Comparison of ENCODE assay signal across 31 cellular contexts in genomic region chr13:93517658-93518057, GRCh38.
DNase-seq lines count a peak whose midpoint lies in the region; ATAC-seq, FAIRE-seq and TF ChIP-seq lines count a peak whose summit lies in the region.
"Had no signal": no experiment of that assay in that cellular context is flagged by ENCODE, and none has a peak within 500 bp of the region (broad histone marks: within the 10 kb centered on the region; RNA-seq: fewer than 3 reads in every experiment).

No MANE protein-coding gene starts in this region.

- H3K79me1 ChIP-seq in IMR-90 (ENCODE audit: low read depth in 1 of 2, low read length in 2 of 2): no peaks in the 10 kb centered on the region

- intact Hi-C loops in HepG2 (cut with micrococcal nuclease; ENCODE audit: unreplicated experiment): no loop called here
- intact Hi-C loops in right lobe of liver (cut with DNase I): no loop called here
- intact Hi-C loops in IMR-90 (cut with micrococcal nuclease): no loop called here
- intact Hi-C loops in heart right ventricle (cut with DNase I): no loop called here

- H3K14ac ChIP-seq in IMR-90 (replicated peaks; ENCODE audit: low read depth, low read length): no peak overlapping the region

- H3K56ac ChIP-seq in IMR-90 (ENCODE audit: extremely low read depth, insufficient read depth, low read length): no peak overlapping the region

- in situ Hi-C loops in HepG2 (cut with HindIII; ENCODE audit: extremely low pct_ligation_motif_present, low pct_unique_long_range_greater_than_20kb): no loop called here
- in situ Hi-C loops in IMR-90 (cut with MboI; ENCODE audit: low sequenced_read_pairs): no loop called here

- TF ChIP-seq EP300 in HepG2 (IDR thresholded peaks at IDR 0.05; ENCODE audit: low read depth in 2 of 2, low read length in 2 of 2): no peak
- TF ChIP-seq EP300 in HepG2 (CRISPR knock-in tag; IDR thresholded peaks at IDR 0.05; ENCODE audit: borderline replicate concordance): no peak
- no peak for TF ChIP-seq EP300 in A549 (IDR thresholded peaks at IDR 0.05)

- no peaks in the 10 kb centered on the region for H3K9me3 ChIP-seq in HepG2 (ENCODE audit: low read length)
- no peaks in the 10 kb centered on the region for H3K9me3 ChIP-seq in right lobe of liver
- H3K9me3 ChIP-seq in A549: no peaks in the 10 kb centered on the region
- no peaks in the 10 kb centered on the region for H3K9me3 ChIP-seq in IMR-90 (ENCODE audit: control insufficient read depth, insufficient read depth, low read length)
- H3K9me3 ChIP-seq in heart right ventricle: no peaks in the 10 kb centered on the region
- H3K9me3 ChIP-seq: BE2C; BLaER1; BLaER1 treated with 17β-estradiol and CSF1 and Interleukin-3, amounts not matched to agents 10 nM and 100 nM; Caco-2 had no signal

- H3K36me3 ChIP-seq in HepG2 (replicated peaks in 1 of 2; ENCODE audit: control insufficient read depth in 1 of 2, insufficient read depth in 2 of 2, low read length in 2 of 2): no peaks in the 10 kb centered on the region
- no peaks in the 10 kb centered on the region for H3K36me3 ChIP-seq in right lobe of liver
- H3K36me3 ChIP-seq in IMR-90 (ENCODE audit: control insufficient read depth, insufficient read depth, low read length): no peaks in the 10 kb centered on the region
- no peaks in the 10 kb centered on the region for H3K36me3 ChIP-seq in heart right ventricle
- H3K36me3 ChIP-seq: BE2C; BLaER1; BLaER1 treated with 17β-estradiol and CSF1 and Interleukin-3, amounts not matched to agents 10 nM and 100 nM had no signal

- ATAC-seq in HepG2: no peak
- ATAC-seq in right lobe of liver: no peak
- no peak for ATAC-seq in A549
- no peak for ATAC-seq in IMR-90 (ENCODE audit: low read depth)
- ATAC-seq in heart right ventricle: no peak
- ATAC-seq: CD8-positive, alpha-beta T cell had no signal

- H3K4ac ChIP-seq in IMR-90 (ENCODE audit: low read depth, low read length): no peak overlapping the region

- no peak overlapping the region for H2AK5ac ChIP-seq in IMR-90 (ENCODE audit: low read depth, low read length)

- H3K4me2 ChIP-seq in HepG2 (ENCODE audit: low read depth, low read length): no peak overlapping the region
- H3K4me2 ChIP-seq in A549: no peak overlapping the region
- H3K4me2 ChIP-seq in IMR-90 (ENCODE audit: low read depth, low read length): no peak overlapping the region
- H3K4me2 ChIP-seq: BLaER1; BLaER1 treated with 17β-estradiol and CSF1 and Interleukin-3, amounts not matched to agents 10 nM and 100 nM had no signal

- TF ChIP-seq RAD21 in HepG2 (CRISPR knock-in tag; IDR thresholded peaks at IDR 0.05) (no peak), A549 (conservative IDR thresholded peaks at IDR 0.05 in 1 of 2, IDR thresholded peaks at IDR 0.05 in 1 of 2) (no peak), IMR-90 (IDR thresholded peaks at IDR 0.05; ENCODE audit: low read length) (no peak)

- no peak overlapping the region for H3K4me3 ChIP-seq in HepG2 (replicated peaks in 1 of 3; ENCODE audit: insufficient read depth in 1 of 3, low read depth in 2 of 3, low read length in 3 of 3)
- H3K4me3 ChIP-seq in right lobe of liver: no peak overlapping the region
- no peak overlapping the region for H3K4me3 ChIP-seq in A549
- no peak overlapping the region for H3K4me3 ChIP-seq in IMR-90 (ENCODE audit: insufficient read depth, low read depth, low read length)
- no peak overlapping the region for H3K4me3 ChIP-seq in heart right ventricle
- H3K4me3 ChIP-seq: BLaER1; BLaER1 treated with 17β-estradiol and CSF1 and Interleukin-3, amounts not matched to agents 10 nM and 100 nM had no signal

- dilution Hi-C loops in IMR-90 (cut with HindIII; ENCODE audit: low sequenced_read_pairs, unreplicated experiment): no loop called here

- BruUV-seq in HepG2 (replicated peaks; lab: Mats Ljungman, UMichigan) (no TSS peak), IMR-90 (replicated peaks; lab: Mats Ljungman, UMichigan) (no TSS peak)

- FAIRE-seq in HepG2 (lab: Jason Lieb, UNC) (no peak), A549 (lab: Jason Lieb, UNC) (no peak)
- FAIRE-seq: A204.1 had no signal

- POLR2A ChIA-PET in HepG2 (lab: Yijun Ruan, JAX): no interaction called here
- POLR2A ChIA-PET in A549 (lab: Yijun Ruan, JAX): no interaction called here
- POLR2A ChIA-PET in IMR-90 (lab: Charles Lee; ENCODE audit: unreplicated experiment): no interaction called here

- H3K27ac ChIP-seq in HepG2 (ENCODE audit: extremely low read length, insufficient read depth, low read length) (no peak overlapping the region), right lobe of liver (no peak overlapping the region), A549 (no peak overlapping the region), IMR-90 (ENCODE audit: insufficient read depth, low read length) (no peak overlapping the region), heart right ventricle (no peak overlapping the region)
- H3K27ac ChIP-seq: 22Rv1; BLaER1; BLaER1 treated with 17β-estradiol and CSF1 and Interleukin-3, amounts not matched to agents 10 nM and 100 nM; C4-2B had no signal

- no peak overlapping the region for H2BK15ac ChIP-seq in IMR-90 (ENCODE audit: low read depth, low read length)

- no peak overlapping the region for H2AK9ac ChIP-seq in IMR-90 (replicated peaks; ENCODE audit: low read depth, low read length, poor library complexity)

- TF ChIP-seq POLR2A in HepG2 (IDR thresholded peaks at IDR 0.05; ENCODE audit: insufficient read depth in 1 of 2, low read depth in 2 of 2, low read length in 2 of 2) (no peak), right lobe of liver (IDR thresholded peaks at IDR 0.05) (no peak), A549 (IDR thresholded peaks at IDR 0.05; ENCODE audit: low read length) (no peak), IMR-90 (IDR thresholded peaks at IDR 0.05; ENCODE audit: low read depth, low read length) (no peak)

- no peaks in the 10 kb centered on the region for H3K79me2 ChIP-seq in HepG2 (ENCODE audit: insufficient read depth, low read length)

- H3K23ac ChIP-seq in IMR-90 (ENCODE audit: low read depth, low read length): no peak overlapping the region

- H4K20me1 ChIP-seq in HepG2 (ENCODE audit: insufficient read depth, low read length) (no peaks in the 10 kb centered on the region), IMR-90 (ENCODE audit: insufficient read depth, low read length) (no peaks in the 10 kb centered on the region)
- H4K20me1 ChIP-seq: BLaER1; BLaER1 treated with 17β-estradiol and CSF1 and Interleukin-3, amounts not matched to agents 10 nM and 100 nM had no signal

- H3K4me1 ChIP-seq in HepG2 (ENCODE audit: insufficient read depth, low read length): no peaks in the 10 kb centered on the region
- H3K4me1 ChIP-seq in right lobe of liver: no peaks in the 10 kb centered on the region
- H3K4me1 ChIP-seq in A549: no peaks in the 10 kb centered on the region
- no peaks in the 10 kb centered on the region; the same call in 1 of the 2 replicates for H3K4me1 ChIP-seq in IMR-90 (ENCODE audit: control insufficient read depth, insufficient read depth, low read length)
- no peaks in the 10 kb centered on the region for H3K4me1 ChIP-seq in heart right ventricle
- H3K4me1 ChIP-seq: BLaER1; BLaER1 treated with 17β-estradiol and CSF1 and Interleukin-3, amounts not matched to agents 10 nM and 100 nM; Caco-2 had no signal

- no peak overlapping the region for H3K18ac ChIP-seq in IMR-90 (ENCODE audit: low read depth, low read length)

- H3K9ac ChIP-seq in HepG2 (ENCODE audit: insufficient read depth, low read depth, low read length) (no peak overlapping the region), IMR-90 (ENCODE audit: low read depth, low read length) (no peak overlapping the region)
- H3K9ac ChIP-seq: BLaER1; BLaER1 treated with 17β-estradiol and CSF1 and Interleukin-3, amounts not matched to agents 10 nM and 100 nM had no signal

- no peak overlapping the region for H4K8ac ChIP-seq in IMR-90 (ENCODE audit: low read depth in 2 of 2, low read length in 2 of 2)

- no peak overlapping the region for H2BK5ac ChIP-seq in IMR-90 (ENCODE audit: low read depth, low read length, poor library complexity, severe bottlenecking)

- H2BK120ac ChIP-seq in IMR-90 (ENCODE audit: low read depth, low read length): no peak overlapping the region

- TF ChIP-seq CTCF in HepG2 (CRISPR knock-in tag; IDR thresholded peaks at IDR 0.05) (no peak), right lobe of liver (IDR thresholded peaks at IDR 0.05) (no peak), A549 (IDR thresholded peaks at IDR 0.05) (no peak), IMR-90 (conservative IDR thresholded peaks at IDR 0.05; ENCODE audit: low read depth, low read length) (no peak), heart right ventricle (IDR thresholded peaks at IDR 0.05) (no peak)

- H4K91ac ChIP-seq in IMR-90 (ENCODE audit: insufficient read depth, low read depth, low read length): no peak overlapping the region

- CTCF ChIA-PET in HepG2 (lab: Yijun Ruan, JAX; ENCODE audit: low intra/inter-chr PET ratio, low total read pairs): no interaction called here
- CTCF ChIA-PET in A549 (lab: Yijun Ruan, JAX): no interaction called here
- CTCF ChIA-PET in IMR-90 (lab: Yijun Ruan, JAX): no interaction called here

- no peak overlapping the region for H2AFZ ChIP-seq in HepG2 (ENCODE audit: low read length)
- H2AFZ ChIP-seq in IMR-90 (replicated peaks; ENCODE audit: low read length, poor library complexity): no peak overlapping the region

- no peak for DNase-seq in HepG2 (ENCODE audit: low spot score)
- no peak for DNase-seq in right lobe of liver
- DNase-seq in A549 (ENCODE audit: low read depth in 1 of 2, low spot score in 1 of 2): no peak
- DNase-seq in IMR-90: no peak
- DNase-seq in heart right ventricle: no peak
- no peak for DNase-seq in stimulated activated CD4-positive, alpha-beta T cell treated with anti-CD3 and anti-CD28 coated beads, Interleukin-4, amount 100 ng/mL, for 4 hours
- DNase-seq: 8988T; ACHN; AML-193; BE2C; C1 segment of cervical spinal cord; Caco-2; Calu3; CD4-positive, alpha-beta memory T cell; CD4-positive, alpha-beta T cell; CD4-positive, CD25-positive, alpha-beta regulatory T cell; CD8-positive, alpha-beta memory T cell; CD8-positive, alpha-beta T cell; COR-L47; DMS 273 treated with DMSO at 0.1 percent for 48 hours; DMS153; DMS53; DMS79; DMS79 treated with DMSO at 0.1 percent for 48 hours; DND-41; EL had no signal

- H3K9me1 ChIP-seq in IMR-90 (ENCODE audit: insufficient read depth, low read length): no peaks in the 10 kb centered on the region

- no peak overlapping the region for H2BK20ac ChIP-seq in IMR-90 (ENCODE audit: low read depth, low read length)

- H4K5ac ChIP-seq in IMR-90 (ENCODE audit: low read depth, low read length): no peak overlapping the region

- no peaks in the 10 kb centered on the region for H3K27me3 ChIP-seq in HepG2 (ENCODE audit: control insufficient read depth in 1 of 2, insufficient read depth in 2 of 2, low read length in 2 of 2)
- no peaks in the 10 kb centered on the region for H3K27me3 ChIP-seq in right lobe of liver
- no peaks in the 10 kb centered on the region for H3K27me3 ChIP-seq in IMR-90 (ENCODE audit: control insufficient read depth, insufficient read depth, low read length)
- no peaks in the 10 kb centered on the region for H3K27me3 ChIP-seq in heart right ventricle
- H3K27me3 ChIP-seq: BE2C; BLaER1; BLaER1 treated with 17β-estradiol and CSF1 and Interleukin-3, amounts not matched to agents 10 nM and 100 nM had no signal

TF ChIP-seq in A549, 52 proteins besides CTCF, POLR2A, EP300 and RAD21:
- TF ChIP-seq KDM5A (IDR thresholded peaks at IDR 0.05): no peak
- TF ChIP-seq MAFK (IDR thresholded peaks at IDR 0.05; ENCODE audit: partially characterized antibody): peak; percentile 57

TF ChIP-seq in IMR-90, 13 proteins besides CTCF, POLR2A, EP300 and RAD21 (continues in another document):
- peak; percentile 88 for TF ChIP-seq MAFK (IDR thresholded peaks at IDR 0.05; ENCODE audit: low read depth, low read length)

Comparison
In these comparisons a context has a peak if more than half of its experiments do, and no peak if none do; other contexts are left out.
1. Of the 38 proteins assayed by ChIP-seq in both HepG2 and A549: peak only in HepG2: none; only in A549: none; in both: MAFK; in neither: 37.